Comparison of ENCODE assay signal across 8 cellular contexts in genomic region chr11:117877120-117877784, GRCh38. TPM values are rescaled to one million over a fixed set of nuclear protein-coding genes. Genes with fewer than 3 reads are reported as not detected.
DNase-seq lines count a peak whose midpoint lies in the region; ATAC-seq and TF ChIP-seq lines count a peak whose summit lies in the region.

No MANE protein-coding gene starts in this region.

- DNase-seq in CD4-positive, CD25-positive, alpha-beta regulatory T cell = no peak
- peak; percentile 65 for DNase-seq in NCI-H526 treated with DMSO at 0.1 percent for 48 hours (lab: John Stamatoyannopoulos, UW)
- no peak for DNase-seq in esophagus squamous epithelium (lab: John Stamatoyannopoulos, UW)
- no peak for DNase-seq in neural progenitor cell (ENCODE audit: low spot score)
- no peak for DNase-seq in NCI-H2081 treated with DMSO at 0.1 percent for 48 hours (lab: John Stamatoyannopoulos, UW)
- DNase-seq in NCI-H446 treated with DMSO at 0.1 percent for 48 hours (lab: John Stamatoyannopoulos, UW) = no peak
- DNase-seq in stimulated activated CD4-positive, alpha-beta T cell treated with anti-CD3 and anti-CD28 coated beads, Interleukin-4, amount 100 ng/mL, for 4 hours = no peak

- no peak for TF ChIP-seq CTCF in esophagus squamous epithelium (IDR thresholded peaks at IDR 0.05)
- no peak for TF ChIP-seq CTCF in neural progenitor cell (IDR thresholded peaks at IDR 0.05)

- TF ChIP-seq POLR2A in esophagus squamous epithelium (IDR thresholded peaks at IDR 0.05) = no peak

- peaks cover 0 to under 1% (median 0%) of the 10 kb centered on the region in 7 donors for H3K9me3 Mint-ChIP-seq in CD4-positive, CD25-positive, alpha-beta regulatory T cell
- no peaks in the 10 kb centered on the region for H3K9me3 Mint-ChIP-seq in neural progenitor cell

- H3K27me3 Mint-ChIP-seq in CD4-positive, CD25-positive, alpha-beta regulatory T cell = peaks cover 85% of the 10 kb centered on the region
- peaks cover 16% of the 10 kb centered on the region for H3K27me3 Mint-ChIP-seq in neural progenitor cell (ENCODE audit: insufficient read depth, low read depth)

- peaks cover 0 to 34% (median 22%) of the 10 kb centered on the region in 4 donors for H3K4me1 Mint-ChIP-seq in CD4-positive, CD25-positive, alpha-beta regulatory T cell
- H3K4me1 Mint-ChIP-seq in neural progenitor cell = peaks cover 41% of the 10 kb centered on the region

- H3K27ac ChIP-seq in CD4-positive, CD25-positive, alpha-beta regulatory T cell (ENCODE audit: insufficient read depth, low read length, poor library complexity, severe bottlenecking) = no peak overlapping the region
- peak overlapping the region in 3 of 4 donors; percentile 8 to 64 (median 24) for H3K27ac ChIP-seq in esophagus squamous epithelium
- no peak overlapping the region for H3K27ac ChIP-seq in neural progenitor cell

- peak overlapping the region; percentile 18 to 89 (median 62) for H3K4me3 Mint-ChIP-seq in CD4-positive, CD25-positive, alpha-beta regulatory T cell
- peak overlapping the region; percentile 91 for H3K4me3 Mint-ChIP-seq in neural progenitor cell

- H4K20me1 ChIP-seq in neural progenitor cell (ENCODE audit: low read depth) = peaks cover 26% of the 10 kb centered on the region

- H3K9ac ChIP-seq in neural progenitor cell = no peak overlapping the region

- peak overlapping the region; percentile 74 for H2AFZ ChIP-seq in neural progenitor cell (replicated peaks)

- peaks cover 29% of the 10 kb centered on the region for H3K4me1 ChIP-seq in CD4-positive, CD25-positive, alpha-beta regulatory T cell (ENCODE audit: control insufficient read depth, insufficient read depth, low read length, poor library complexity, severe bottlenecking)
- H3K4me1 ChIP-seq in esophagus squamous epithelium (peaks cover 17 to 56% (median 27%) of the 10 kb centered on the region in 3 donors), neural progenitor cell (peaks cover 43% of the 10 kb centered on the region)

- H3K36me3 ChIP-seq in CD4-positive, CD25-positive, alpha-beta regulatory T cell (ENCODE audit: control insufficient read depth, insufficient read depth, low read length) = no peaks in the 10 kb centered on the region
- H3K36me3 ChIP-seq in esophagus squamous epithelium (no peaks in the 10 kb centered on the region), neural progenitor cell (no peaks in the 10 kb centered on the region)

- H3K79me2 ChIP-seq in neural progenitor cell (ENCODE audit: low read depth) = peaks cover 41% of the 10 kb centered on the region

- WGBS in esophagus squamous epithelium, 2 donors = 37 to 60% methylated on average over 6 to 10 of the region's 12 CpGs

- no peak overlapping the region for H3K27ac Mint-ChIP-seq in CD4-positive, CD25-positive, alpha-beta regulatory T cell
- peak overlapping the region; percentile 39 for H3K27ac Mint-ChIP-seq in neural progenitor cell

- H3K36me3 Mint-ChIP-seq in CD4-positive, CD25-positive, alpha-beta regulatory T cell = peaks cover 3% of the 10 kb centered on the region
- H3K36me3 Mint-ChIP-seq in neural progenitor cell = peaks cover 2% of the 10 kb centered on the region

- no peak overlapping the region for H3K4me3 ChIP-seq in CD4-positive, CD25-positive, alpha-beta regulatory T cell (ENCODE audit: low read depth, low read length)
- peak overlapping the region; percentile 28 to 75 (median 50) for H3K4me3 ChIP-seq in esophagus squamous epithelium
- peak overlapping the region; percentile 72 for H3K4me3 ChIP-seq in neural progenitor cell

- ATAC-seq in CD4-positive, CD25-positive, alpha-beta regulatory T cell (ENCODE audit: low read depth in 2 of 2) = no peak
- no peak for ATAC-seq in GM18870 (IDR thresholded peaks at IDR 0.05; ENCODE audit: unreplicated experiment)

- peak overlapping the region; percentile 89 for H3K4me2 ChIP-seq in neural progenitor cell

- H3K27me3 ChIP-seq in CD4-positive, CD25-positive, alpha-beta regulatory T cell (ENCODE audit: control insufficient read depth, insufficient read depth, low read length) = peaks cover 40% of the 10 kb centered on the region
- peaks cover 5 to 95% (median 11%) of the 10 kb centered on the region in 4 donors for H3K27me3 ChIP-seq in esophagus squamous epithelium
- peaks cover 21% of the 10 kb centered on the region for H3K27me3 ChIP-seq in neural progenitor cell

- peaks cover 32% of the 10 kb centered on the region for H3F3A ChIP-seq in neural progenitor cell (ENCODE audit: low read depth)

- intact Hi-C loops in esophagus squamous epithelium (cut with DNase I) = no loop called here

- no peaks in the 10 kb centered on the region for H3K9me3 ChIP-seq in CD4-positive, CD25-positive, alpha-beta regulatory T cell (ENCODE audit: control insufficient read depth in 2 of 2, low read length in 2 of 2)
- no peaks in the 10 kb centered on the region for H3K9me3 ChIP-seq in esophagus squamous epithelium
- H3K9me3 ChIP-seq in neural progenitor cell (ENCODE audit: low read depth) = no peaks in the 10 kb centered on the region

RNA-seq across cellular contexts. Expression of gene FXYD6, which starts 0.8 kb away (rescaled TPM):
- not detected for total RNA-seq in CD4-positive, CD25-positive, alpha-beta regulatory T cell
- polyA plus RNA-seq in CD4-positive, CD25-positive, alpha-beta regulatory T cell = not detected
- total RNA-seq in esophagus squamous epithelium (10 to 100 TPM in 1 of 4 donors, 1 to 10 TPM in 2, under 1 TPM in 1; 0.61 to 27.7 (median 2.1) TPM), neural progenitor cell (ENCODE audit: low replicate concordance) (95.6 and 123 TPM in 2 replicates)

RNA-seq across cellular contexts. Expression of gene TMPRSS13, which starts 52.0 kb away (rescaled TPM):
- 3.4 TPM for total RNA-seq in CD4-positive, CD25-positive, alpha-beta regulatory T cell
- 1 to 10 TPM in 2 of 4 donors, under 1 TPM in 2; 0.57 to 1.4 (median 1.1) TPM for polyA plus RNA-seq in CD4-positive, CD25-positive, alpha-beta regulatory T cell
- total RNA-seq in esophagus squamous epithelium (10 to 100 TPM; 11.1 to 31.7 (median 21.0) TPM), neural progenitor cell (ENCODE audit: low replicate concordance) (0.22 TPM in 1 of 2 replicates, not detected in the other)

RNA-seq across cellular contexts. Expression of gene FXYD2, which starts 52.7 kb away (rescaled TPM):
- total RNA-seq in CD4-positive, CD25-positive, alpha-beta regulatory T cell = 4.0 TPM
- 10 to 100 TPM; 35.5 to 88.9 (median 72.3) TPM for polyA plus RNA-seq in CD4-positive, CD25-positive, alpha-beta regulatory T cell
- under 1 TPM in 2 of 4 donors, not detected in 2; 0.19 to 0.95 TPM for total RNA-seq in esophagus squamous epithelium
- 1.7 and 1.9 TPM in 2 replicates for total RNA-seq in neural progenitor cell (ENCODE audit: low replicate concordance)

Comparison
In these comparisons a context has a peak if more than half of its experiments do, and no peak if none do; other contexts are left out.
1. H3K27ac ChIP-seq: peak in esophagus squamous epithelium (3 of 4); none in CD4-positive, CD25-positive, alpha-beta regulatory T cell (single experiment) and neural progenitor cell (single experiment).